ENCODE assay signal across 8 cellular contexts in genomic region chr6:136289579-136290405, GRCh38. TPM values are rescaled to one million over a fixed set of nuclear protein-coding genes. Genes with fewer than 3 reads are reported as not detected.
DNase-seq lines count a peak whose midpoint lies in the region; ATAC-seq, FAIRE-seq and TF ChIP-seq lines count a peak whose summit lies in the region.

TSS of gene BCLAF1 (minus strand) at chr6:136289846. CDS start at chr6:136279866, 9,980 bp downstream.

- no peaks in the 10 kb centered on the region for H3K27me3 ChIP-seq in Loucy (ENCODE audit: insufficient read depth, low read length, poor library complexity, severe bottlenecking)

- H3K79me2 ChIP-seq in Loucy (ENCODE audit: insufficient read depth, low read length) = peaks cover 46% of the 10 kb centered on the region

- 0 out of 2 replicates have a peak, but pooled peaks cover 3% of the 10 kb centered on the region for H3F3A ChIP-seq in Loucy (ENCODE audit: low read depth)

- H3K36me3 ChIP-seq in Loucy (ENCODE audit: insufficient read depth, low read length) = no peaks in the 10 kb centered on the region

- peaks cover 0 to 5% (median 0%) of the 10 kb centered on the region in 9 donors for H3K9me3 Mint-ChIP-seq in naive thymus-derived CD8-positive, alpha-beta T cell

- TF ChIP-seq POLR2A in H54 (IDR thresholded peaks at IDR 0.05; ENCODE audit: low read depth, low read length) = peak; percentile 79
- peak; percentile 95 for TF ChIP-seq POLR2A in Raji (IDR thresholded peaks at IDR 0.05; ENCODE audit: insufficient read depth, low read depth, low read length)

- peaks cover 0 to 10% (median 0%) of the 10 kb centered on the region in 5 donors for H3K27me3 Mint-ChIP-seq in naive thymus-derived CD8-positive, alpha-beta T cell

- peak within 1 kb of the TSS; percentile 85 for H2AFZ ChIP-seq in Loucy (ENCODE audit: low read length)

- peak within 1 kb of the TSS; percentile 95 to 100 (median 99) for H3K4me3 Mint-ChIP-seq in naive thymus-derived CD8-positive, alpha-beta T cell

- H3K4me3 ChIP-seq in Loucy (ENCODE audit: low read length, poor library complexity, severe bottlenecking) (peak within 1 kb of the TSS; percentile 89), fibroblast of mammary gland (ENCODE audit: control insufficient read depth, low read depth, low read length) (peak within 1 kb of the TSS; percentile 88)

- peaks cover 4 to 24% (median 10%) of the 10 kb centered on the region in 3 donors for H3K36me3 Mint-ChIP-seq in naive thymus-derived CD8-positive, alpha-beta T cell

- H3K9ac ChIP-seq in Loucy (ENCODE audit: low read depth, low read length, poor library complexity, severe bottlenecking) = peak within 1 kb of the TSS; percentile 95

- peaks cover 43% of the 10 kb centered on the region for H4K20me1 ChIP-seq in Loucy (ENCODE audit: insufficient read depth, low read length, poor library complexity, severe bottlenecking)

- POLR2A ChIA-PET in naive thymus-derived CD8-positive, alpha-beta T cell (lab: Charles Lee) = interaction anchor here (0.5 to 5.0 kb wide), 35 partner anchors 9 to 1268 kb away, joined by 3 to 127 read pairs (median 6); partner anchors contain the start of genes AHI1, HBS1L, MAP3K5 and MAP7

- H3K9me2 ChIP-seq in Loucy (replicated peaks; ENCODE audit: low read depth, low read length) = no peaks in the 10 kb centered on the region

- no peaks in the 10 kb centered on the region for H3K9me3 ChIP-seq in Loucy (ENCODE audit: insufficient read depth, low read depth, low read length)

- no peak for TF ChIP-seq CTCF in Loucy (conservative IDR thresholded peaks at IDR 0.05; ENCODE audit: low read length)
- TF ChIP-seq CTCF in fibroblast of mammary gland (conservative IDR thresholded peaks at IDR 0.05; ENCODE audit: control insufficient read depth, insufficient read depth, low read depth, low read length) = no peak

- peak; percentile 73 to 76 for ATAC-seq in naive thymus-derived CD8-positive, alpha-beta T cell

- DNase-seq in EL (peak; percentile 99), H54 (ENCODE audit: insufficient read length, low spot score) (peak; percentile 70), fibroblast of mammary gland (ENCODE audit: low read depth) (peak; percentile 99)
- peak; percentile 99 for DNase-seq in activated T-helper 9 cell treated with anti-CD3 and anti-CD28 coated beads, Interleukin-2, amount 50 U/mL, for 16 hours (ENCODE audit: low read depth)
- peak; percentile 97 to 100 (median 100) for DNase-seq in naive thymus-derived CD8-positive, alpha-beta T cell
- DNase-seq in stimulated activated naive CD4-positive, alpha-beta T cell (lab: John Stamatoyannopoulos, UW) = peak; percentile 98 to 100 (median 99)

- peak within 1 kb of the TSS; percentile 99 to 100 (median 100) for H3K27ac Mint-ChIP-seq in naive thymus-derived CD8-positive, alpha-beta T cell

- FAIRE-seq in H54 (lab: Jason Lieb, UNC) = peak; percentile 75

- H3K4me1 ChIP-seq in Loucy (ENCODE audit: insufficient read depth, low read length, poor library complexity, severe bottlenecking) = peaks cover 21% of the 10 kb centered on the region

- peak within 1 kb of the TSS; percentile 90 for H3K4me2 ChIP-seq in Loucy (ENCODE audit: low read depth, low read length, poor library complexity, severe bottlenecking)

- peaks cover 21 to 58% (median 53%) of the 10 kb centered on the region in 4 donors for H3K4me1 Mint-ChIP-seq in naive thymus-derived CD8-positive, alpha-beta T cell

RNA-seq across cellular contexts. Expression of gene BCLAF1, which starts in this region (rescaled TPM):
- 100 to 1,000 TPM; 270 to 277 TPM for total RNA-seq in naive thymus-derived CD8-positive, alpha-beta T cell
- polyA plus RNA-seq in naive thymus-derived CD8-positive, alpha-beta T cell = 100 to 1,000 TPM; 119 to 127 (median 125) TPM

Comparison
In these comparisons a context has a peak if more than half of its experiments do, and no peak if none do; other contexts are left out.
1. Peak in every context shown above with its lines: DNase-seq, ATAC-seq and H3K4me3 ChIP-seq.